In the genomic region with DNA sequence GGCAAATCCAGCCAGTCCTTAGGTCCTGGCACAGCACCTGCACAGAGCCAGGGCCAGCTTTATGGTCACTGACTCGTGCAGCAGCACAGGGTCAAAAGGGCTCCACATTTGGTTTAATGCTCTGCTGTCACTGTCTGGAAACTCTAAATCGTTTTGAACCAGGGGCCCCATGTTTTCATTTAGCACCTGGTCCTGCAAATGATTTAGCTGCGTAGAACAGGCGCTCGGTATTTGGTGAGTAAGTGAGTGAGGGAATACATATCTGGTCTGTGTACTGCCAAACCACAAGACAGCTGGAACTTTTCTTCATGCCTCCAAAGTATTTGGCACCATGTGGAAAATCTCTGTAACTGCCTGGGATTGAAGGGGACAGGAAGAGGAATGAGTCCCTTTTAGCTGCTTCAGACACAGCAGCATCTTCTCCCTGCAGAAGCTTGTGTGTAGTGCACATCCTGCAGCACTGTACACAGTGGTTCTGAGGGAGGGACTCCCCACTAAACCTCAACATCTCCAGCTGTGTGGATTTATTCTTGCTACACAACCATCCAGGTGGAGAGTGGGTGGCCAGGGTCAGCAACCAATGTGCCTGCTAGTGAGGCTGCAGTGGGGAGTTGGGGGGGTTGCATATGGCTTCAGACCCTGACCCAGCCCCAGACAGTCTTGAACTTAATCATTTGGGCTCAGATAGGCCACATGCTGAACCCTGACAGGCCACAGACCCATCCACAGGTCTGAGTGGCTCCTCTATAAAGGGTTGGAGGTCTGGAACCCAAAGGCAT, we compare ENCODE assay signal across 1 cellular context.
TF ChIP-seq lines count a peak whose summit lies in the region.

No MANE protein-coding gene starts in this region.

TF ChIP-seq in GM23338, 12 proteins besides CTCF, POLR2A, EP300 and RAD21:
- TF ChIP-seq CREB1 (CRISPR knock-in tag; IDR thresholded peaks at IDR 0.05; ENCODE audit: low read depth): no peak
- no peak for TF ChIP-seq ZNF114 (CRISPR knock-in tag; IDR thresholded peaks at IDR 0.05)
- TF ChIP-seq, protein P1, sequence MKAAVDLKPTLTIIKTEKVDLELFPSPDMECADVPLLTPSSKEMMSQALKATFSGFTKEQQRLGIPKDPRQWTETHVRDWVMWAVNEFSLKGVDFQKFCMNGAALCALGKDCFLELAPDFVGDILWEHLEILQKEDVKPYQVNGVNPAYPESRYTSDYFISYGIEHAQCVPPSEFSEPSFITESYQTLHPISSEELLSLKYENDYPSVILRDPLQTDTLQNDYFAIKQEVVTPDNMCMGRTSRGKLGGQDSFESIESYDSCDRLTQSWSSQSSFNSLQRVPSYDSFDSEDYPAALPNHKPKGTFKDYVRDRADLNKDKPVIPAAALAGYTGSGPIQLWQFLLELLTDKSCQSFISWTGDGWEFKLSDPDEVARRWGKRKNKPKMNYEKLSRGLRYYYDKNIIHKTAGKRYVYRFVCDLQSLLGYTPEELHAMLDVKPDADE (IDR thresholded peaks at IDR 0.05): no peak
- TF ChIP-seq, protein P2, sequence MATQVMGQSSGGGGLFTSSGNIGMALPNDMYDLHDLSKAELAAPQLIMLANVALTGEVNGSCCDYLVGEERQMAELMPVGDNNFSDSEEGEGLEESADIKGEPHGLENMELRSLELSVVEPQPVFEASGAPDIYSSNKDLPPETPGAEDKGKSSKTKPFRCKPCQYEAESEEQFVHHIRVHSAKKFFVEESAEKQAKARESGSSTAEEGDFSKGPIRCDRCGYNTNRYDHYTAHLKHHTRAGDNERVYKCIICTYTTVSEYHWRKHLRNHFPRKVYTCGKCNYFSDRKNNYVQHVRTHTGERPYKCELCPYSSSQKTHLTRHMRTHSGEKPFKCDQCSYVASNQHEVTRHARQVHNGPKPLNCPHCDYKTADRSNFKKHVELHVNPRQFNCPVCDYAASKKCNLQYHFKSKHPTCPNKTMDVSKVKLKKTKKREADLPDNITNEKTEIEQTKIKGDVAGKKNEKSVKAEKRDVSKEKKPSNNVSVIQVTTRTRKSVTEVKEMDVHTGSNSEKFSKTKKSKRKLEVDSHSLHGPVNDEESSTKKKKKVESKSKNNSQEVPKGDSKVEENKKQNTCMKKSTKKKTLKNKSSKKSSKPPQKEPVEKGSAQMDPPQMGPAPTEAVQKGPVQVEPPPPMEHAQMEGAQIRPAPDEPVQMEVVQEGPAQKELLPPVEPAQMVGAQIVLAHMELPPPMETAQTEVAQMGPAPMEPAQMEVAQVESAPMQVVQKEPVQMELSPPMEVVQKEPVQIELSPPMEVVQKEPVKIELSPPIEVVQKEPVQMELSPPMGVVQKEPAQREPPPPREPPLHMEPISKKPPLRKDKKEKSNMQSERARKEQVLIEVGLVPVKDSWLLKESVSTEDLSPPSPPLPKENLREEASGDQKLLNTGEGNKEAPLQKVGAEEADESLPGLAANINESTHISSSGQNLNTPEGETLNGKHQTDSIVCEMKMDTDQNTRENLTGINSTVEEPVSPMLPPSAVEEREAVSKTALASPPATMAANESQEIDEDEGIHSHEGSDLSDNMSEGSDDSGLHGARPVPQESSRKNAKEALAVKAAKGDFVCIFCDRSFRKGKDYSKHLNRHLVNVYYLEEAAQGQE (IDR thresholded peaks at IDR 0.05; ENCODE audit: unreplicated experiment): no peak
- TF ChIP-seq, protein P3, sequence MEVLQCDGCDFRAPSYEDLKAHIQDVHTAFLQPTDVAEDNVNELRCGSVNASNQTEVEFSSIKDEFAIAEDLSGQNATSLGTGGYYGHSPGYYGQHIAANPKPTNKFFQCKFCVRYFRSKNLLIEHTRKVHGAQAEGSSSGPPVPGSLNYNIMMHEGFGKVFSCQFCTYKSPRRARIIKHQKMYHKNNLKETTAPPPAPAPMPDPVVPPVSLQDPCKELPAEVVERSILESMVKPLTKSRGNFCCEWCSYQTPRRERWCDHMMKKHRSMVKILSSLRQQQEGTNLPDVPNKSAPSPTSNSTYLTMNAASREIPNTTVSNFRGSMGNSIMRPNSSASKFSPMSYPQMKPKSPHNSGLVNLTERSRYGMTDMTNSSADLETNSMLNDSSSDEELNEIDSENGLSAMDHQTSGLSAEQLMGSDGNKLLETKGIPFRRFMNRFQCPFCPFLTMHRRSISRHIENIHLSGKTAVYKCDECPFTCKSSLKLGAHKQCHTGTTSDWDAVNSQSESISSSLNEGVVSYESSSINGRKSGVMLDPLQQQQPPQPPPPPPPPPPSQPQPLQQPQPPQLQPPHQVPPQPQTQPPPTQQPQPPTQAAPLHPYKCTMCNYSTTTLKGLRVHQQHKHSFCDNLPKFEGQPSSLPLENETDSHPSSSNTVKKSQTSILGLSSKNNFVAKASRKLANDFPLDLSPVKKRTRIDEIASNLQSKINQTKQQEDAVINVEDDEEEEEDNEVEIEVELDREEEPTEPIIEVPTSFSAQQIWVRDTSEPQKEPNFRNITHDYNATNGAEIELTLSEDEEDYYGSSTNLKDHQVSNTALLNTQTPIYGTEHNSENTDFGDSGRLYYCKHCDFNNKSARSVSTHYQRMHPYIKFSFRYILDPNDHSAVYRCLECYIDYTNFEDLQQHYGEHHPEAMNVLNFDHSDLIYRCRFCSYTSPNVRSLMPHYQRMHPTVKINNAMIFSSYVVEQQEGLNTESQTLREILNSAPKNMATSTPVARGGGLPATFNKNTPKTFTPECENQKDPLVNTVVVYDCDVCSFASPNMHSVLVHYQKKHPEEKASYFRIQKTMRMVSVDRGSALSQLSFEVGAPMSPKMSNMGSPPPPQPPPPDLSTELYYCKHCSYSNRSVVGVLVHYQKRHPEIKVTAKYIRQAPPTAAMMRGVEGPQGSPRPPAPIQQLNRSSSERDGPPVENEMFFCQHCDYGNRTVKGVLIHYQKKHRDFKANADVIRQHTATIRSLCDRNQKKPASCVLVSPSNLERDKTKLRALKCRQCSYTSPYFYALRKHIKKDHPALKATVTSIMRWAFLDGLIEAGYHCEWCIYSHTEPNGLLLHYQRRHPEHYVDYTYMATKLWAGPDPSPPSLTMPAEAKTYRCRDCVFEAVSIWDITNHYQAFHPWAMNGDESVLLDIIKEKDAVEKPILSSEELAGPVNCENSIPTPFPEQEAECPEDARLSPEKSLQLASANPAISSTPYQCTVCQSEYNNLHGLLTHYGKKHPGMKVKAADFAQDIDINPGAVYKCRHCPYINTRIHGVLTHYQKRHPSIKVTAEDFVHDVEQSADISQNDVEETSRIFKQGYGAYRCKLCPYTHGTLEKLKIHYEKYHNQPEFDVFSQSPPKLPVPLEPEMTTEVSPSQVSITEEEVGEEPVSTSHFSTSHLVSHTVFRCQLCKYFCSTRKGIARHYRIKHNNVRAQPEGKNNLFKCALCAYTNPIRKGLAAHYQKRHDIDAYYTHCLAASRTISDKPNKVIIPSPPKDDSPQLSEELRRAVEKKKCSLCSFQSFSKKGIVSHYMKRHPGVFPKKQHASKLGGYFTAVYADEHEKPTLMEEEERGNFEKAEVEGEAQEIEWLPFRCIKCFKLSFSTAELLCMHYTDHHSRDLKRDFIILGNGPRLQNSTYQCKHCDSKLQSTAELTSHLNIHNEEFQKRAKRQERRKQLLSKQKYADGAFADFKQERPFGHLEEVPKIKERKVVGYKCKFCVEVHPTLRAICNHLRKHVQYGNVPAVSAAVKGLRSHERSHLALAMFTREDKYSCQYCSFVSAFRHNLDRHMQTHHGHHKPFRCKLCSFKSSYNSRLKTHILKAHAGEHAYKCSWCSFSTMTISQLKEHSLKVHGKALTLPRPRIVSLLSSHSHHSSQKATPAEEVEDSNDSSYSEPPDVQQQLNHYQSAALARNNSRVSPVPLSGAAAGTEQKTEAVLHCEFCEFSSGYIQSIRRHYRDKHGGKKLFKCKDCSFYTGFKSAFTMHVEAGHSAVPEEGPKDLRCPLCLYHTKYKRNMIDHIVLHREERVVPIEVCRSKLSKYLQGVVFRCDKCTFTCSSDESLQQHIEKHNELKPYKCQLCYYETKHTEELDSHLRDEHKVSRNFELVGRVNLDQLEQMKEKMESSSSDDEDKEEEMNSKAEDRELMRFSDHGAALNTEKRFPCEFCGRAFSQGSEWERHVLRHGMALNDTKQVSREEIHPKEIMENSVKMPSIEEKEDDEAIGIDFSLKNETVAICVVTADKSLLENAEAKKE (CRISPR knock-in tag; IDR thresholded peaks at IDR 0.05): no peak
- no peak for TF ChIP-seq POLR2AphosphoS5 (IDR thresholded peaks at IDR 0.05; ENCODE audit: low read depth)
- no peak for TF ChIP-seq EZH2 (IDR thresholded peaks at IDR 0.05; ENCODE audit: low read depth, unreplicated experiment)
- TF ChIP-seq EZH2phosphoT487 (IDR thresholded peaks at IDR 0.05; ENCODE audit: unreplicated experiment): no peak
- no peak for TF ChIP-seq STAT1 (IDR thresholded peaks at IDR 0.05; ENCODE audit: unreplicated experiment)
- TF ChIP-seq JUNB (IDR thresholded peaks at IDR 0.05; ENCODE audit: unreplicated experiment): no peak
- no peak for TF ChIP-seq ZNF331 (CRISPR knock-in tag; IDR thresholded peaks at IDR 0.05; ENCODE audit: low read depth)
- TF ChIP-seq NANOG (IDR thresholded peaks at IDR 0.05; ENCODE audit: borderline replicate concordance): no peak
